ENCODE assay signal across 1 cellular context in the genomic region with DNA sequence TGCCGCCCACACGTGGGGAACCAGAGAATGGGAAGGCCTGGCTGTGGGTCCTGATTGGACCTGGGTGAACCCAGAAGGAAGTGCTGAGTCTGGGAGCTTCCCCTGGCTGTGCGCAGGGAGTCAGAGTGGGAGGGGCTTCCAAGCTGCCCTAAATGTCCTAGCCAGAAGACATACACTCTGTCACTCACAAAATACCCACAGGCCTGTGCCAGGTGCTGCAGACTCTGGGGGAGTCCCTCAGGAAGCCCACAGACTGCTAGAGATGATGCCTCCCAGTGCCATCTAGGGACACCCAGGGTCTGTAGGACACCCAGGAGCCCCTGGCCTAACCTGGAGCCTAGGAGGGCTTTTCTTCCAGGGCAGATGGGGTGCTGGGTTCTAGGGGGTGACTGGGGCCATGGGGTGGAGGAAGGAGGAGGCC.
TF ChIP-seq lines count a peak whose summit lies in the region.

No MANE protein-coding gene starts in this region.

TF ChIP-seq in HepG2, 621 proteins besides CTCF, POLR2A, EP300 and RAD21 (continued from another document):
- no peak for TF ChIP-seq ZNF234 (CRISPR knock-in tag; conservative IDR thresholded peaks at IDR 0.05)
- TF ChIP-seq PHF21A (CRISPR knock-in tag; IDR thresholded peaks at IDR 0.05): no peak
- TF ChIP-seq FOXA3 (CRISPR knock-in tag; IDR thresholded peaks at IDR 0.05): no peak
- TF ChIP-seq RBM22 (optimal IDR thresholded peaks at IDR 0.05; ENCODE audit: low read length): no peak
- no peak for TF ChIP-seq ZSCAN9 (CRISPR knock-in tag; IDR thresholded peaks at IDR 0.05; ENCODE audit: borderline replicate concordance)
- TF ChIP-seq ZBTB8A (CRISPR knock-in tag; IDR thresholded peaks at IDR 0.05; ENCODE audit: borderline replicate concordance, low read depth): no peak
- no peak for TF ChIP-seq HMGA1 (CRISPR knock-in tag; conservative IDR thresholded peaks at IDR 0.05)
- TF ChIP-seq, protein P1, sequence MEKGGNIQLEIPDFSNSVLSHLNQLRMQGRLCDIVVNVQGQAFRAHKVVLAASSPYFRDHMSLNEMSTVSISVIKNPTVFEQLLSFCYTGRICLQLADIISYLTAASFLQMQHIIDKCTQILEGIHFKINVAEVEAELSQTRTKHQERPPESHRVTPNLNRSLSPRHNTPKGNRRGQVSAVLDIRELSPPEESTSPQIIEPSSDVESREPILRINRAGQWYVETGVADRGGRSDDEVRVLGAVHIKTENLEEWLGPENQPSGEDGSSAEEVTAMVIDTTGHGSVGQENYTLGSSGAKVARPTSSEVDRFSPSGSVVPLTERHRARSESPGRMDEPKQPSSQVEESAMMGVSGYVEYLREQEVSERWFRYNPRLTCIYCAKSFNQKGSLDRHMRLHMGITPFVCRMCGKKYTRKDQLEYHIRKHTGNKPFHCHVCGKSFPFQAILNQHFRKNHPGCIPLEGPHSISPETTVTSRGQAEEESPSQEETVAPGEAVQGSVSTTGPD (CRISPR knock-in tag; IDR thresholded peaks at IDR 0.05): no peak
TF ChIP-seq in HepG2: peak in this region for 0.
